Comparison of ENCODE assay signal across 1 cellular context in the genomic region with DNA sequence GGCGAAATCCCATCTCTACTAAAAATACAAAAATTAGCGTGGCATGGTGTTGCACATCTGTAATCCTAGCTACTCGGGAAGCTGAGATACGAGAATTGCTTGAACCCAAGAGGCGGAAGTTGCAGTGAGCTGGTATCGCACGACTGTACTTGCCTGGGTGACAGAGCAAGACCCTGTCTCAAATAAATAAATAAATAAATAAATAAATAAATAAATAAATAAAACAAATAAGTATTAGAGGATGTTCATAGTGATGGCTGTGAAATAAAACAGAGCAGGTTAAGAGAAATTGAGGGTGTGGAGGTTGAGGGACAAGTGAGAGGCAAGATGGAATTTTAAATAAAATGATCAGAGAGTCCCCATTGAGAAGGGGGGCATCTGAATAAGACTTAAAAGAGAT.
TF ChIP-seq lines count a peak whose summit lies in the region.

No MANE protein-coding gene starts in this region.

TF ChIP-seq in HEK293, 187 proteins besides CTCF, POLR2A, EP300 and RAD21 (continued from another document and continues in another):
- TF ChIP-seq, protein P1, sequence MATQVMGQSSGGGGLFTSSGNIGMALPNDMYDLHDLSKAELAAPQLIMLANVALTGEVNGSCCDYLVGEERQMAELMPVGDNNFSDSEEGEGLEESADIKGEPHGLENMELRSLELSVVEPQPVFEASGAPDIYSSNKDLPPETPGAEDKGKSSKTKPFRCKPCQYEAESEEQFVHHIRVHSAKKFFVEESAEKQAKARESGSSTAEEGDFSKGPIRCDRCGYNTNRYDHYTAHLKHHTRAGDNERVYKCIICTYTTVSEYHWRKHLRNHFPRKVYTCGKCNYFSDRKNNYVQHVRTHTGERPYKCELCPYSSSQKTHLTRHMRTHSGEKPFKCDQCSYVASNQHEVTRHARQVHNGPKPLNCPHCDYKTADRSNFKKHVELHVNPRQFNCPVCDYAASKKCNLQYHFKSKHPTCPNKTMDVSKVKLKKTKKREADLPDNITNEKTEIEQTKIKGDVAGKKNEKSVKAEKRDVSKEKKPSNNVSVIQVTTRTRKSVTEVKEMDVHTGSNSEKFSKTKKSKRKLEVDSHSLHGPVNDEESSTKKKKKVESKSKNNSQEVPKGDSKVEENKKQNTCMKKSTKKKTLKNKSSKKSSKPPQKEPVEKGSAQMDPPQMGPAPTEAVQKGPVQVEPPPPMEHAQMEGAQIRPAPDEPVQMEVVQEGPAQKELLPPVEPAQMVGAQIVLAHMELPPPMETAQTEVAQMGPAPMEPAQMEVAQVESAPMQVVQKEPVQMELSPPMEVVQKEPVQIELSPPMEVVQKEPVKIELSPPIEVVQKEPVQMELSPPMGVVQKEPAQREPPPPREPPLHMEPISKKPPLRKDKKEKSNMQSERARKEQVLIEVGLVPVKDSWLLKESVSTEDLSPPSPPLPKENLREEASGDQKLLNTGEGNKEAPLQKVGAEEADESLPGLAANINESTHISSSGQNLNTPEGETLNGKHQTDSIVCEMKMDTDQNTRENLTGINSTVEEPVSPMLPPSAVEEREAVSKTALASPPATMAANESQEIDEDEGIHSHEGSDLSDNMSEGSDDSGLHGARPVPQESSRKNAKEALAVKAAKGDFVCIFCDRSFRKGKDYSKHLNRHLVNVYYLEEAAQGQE (tag by site-specific recombination; IDR thresholded peaks at IDR 0.05), result peak; percentile 22; the same call in 1 of the 2 replicates
- peak; percentile 66 for TF ChIP-seq ZNF426 (tag by site-specific recombination; IDR thresholded peaks at IDR 0.05)
- TF ChIP-seq ZNF10 (tag by site-specific recombination; IDR thresholded peaks at IDR 0.05), result no peak
- TF ChIP-seq, protein P2, sequence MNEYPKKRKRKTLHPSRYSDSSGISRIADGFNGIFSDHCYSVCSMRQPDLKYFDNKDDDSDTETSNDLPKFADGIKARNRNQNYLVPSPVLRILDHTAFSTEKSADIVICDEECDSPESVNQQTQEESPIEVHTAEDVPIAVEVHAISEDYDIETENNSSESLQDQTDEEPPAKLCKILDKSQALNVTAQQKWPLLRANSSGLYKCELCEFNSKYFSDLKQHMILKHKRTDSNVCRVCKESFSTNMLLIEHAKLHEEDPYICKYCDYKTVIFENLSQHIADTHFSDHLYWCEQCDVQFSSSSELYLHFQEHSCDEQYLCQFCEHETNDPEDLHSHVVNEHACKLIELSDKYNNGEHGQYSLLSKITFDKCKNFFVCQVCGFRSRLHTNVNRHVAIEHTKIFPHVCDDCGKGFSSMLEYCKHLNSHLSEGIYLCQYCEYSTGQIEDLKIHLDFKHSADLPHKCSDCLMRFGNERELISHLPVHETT (tag by site-specific recombination; IDR thresholded peaks at IDR 0.05), result no peak
- 0 out of 2 replicates have a peak, but pooled peaks have one; percentile 29 for TF ChIP-seq ZNF664 (tag by site-specific recombination; IDR thresholded peaks at IDR 0.05)
- TF ChIP-seq ZBTB48 (tag by site-specific recombination; IDR thresholded peaks at IDR 0.05), result no peak
- no peak for TF ChIP-seq ZNF175 (tag by site-specific recombination; IDR thresholded peaks at IDR 0.05)
- peak; percentile 44; the same call in 1 of the 2 replicates for TF ChIP-seq ZNF266 (tag by site-specific recombination; IDR thresholded peaks at IDR 0.05; ENCODE audit: low read depth)
- no peak for TF ChIP-seq KLF8 (tag by site-specific recombination; IDR thresholded peaks at IDR 0.05)
- 0 out of 2 replicates have a peak, but pooled peaks have one; percentile 13 for TF ChIP-seq ZFP3 (tag by site-specific recombination; IDR thresholded peaks at IDR 0.05; ENCODE audit: low read depth)
- TF ChIP-seq ZNF155 (tag by site-specific recombination; IDR thresholded peaks at IDR 0.05), result no peak
- no peak for TF ChIP-seq ZNF350 (tag by site-specific recombination; IDR thresholded peaks at IDR 0.05)
- TF ChIP-seq, protein P3, sequence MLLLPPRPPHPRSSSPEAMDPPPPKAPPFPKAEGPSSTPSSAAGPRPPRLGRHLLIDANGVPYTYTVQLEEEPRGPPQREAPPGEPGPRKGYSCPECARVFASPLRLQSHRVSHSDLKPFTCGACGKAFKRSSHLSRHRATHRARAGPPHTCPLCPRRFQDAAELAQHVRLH (tag by site-specific recombination; IDR thresholded peaks at IDR 0.05), result no peak
- 0 out of 2 replicates have a peak, but pooled peaks have one; percentile 16 for TF ChIP-seq ZNF654 (tag by site-specific recombination; IDR thresholded peaks at IDR 0.05; ENCODE audit: low read depth)
- no peak for TF ChIP-seq KLF7 (tag by site-specific recombination; IDR thresholded peaks at IDR 0.05; ENCODE audit: borderline replicate concordance)
- TF ChIP-seq ZNF623 (tag by site-specific recombination; IDR thresholded peaks at IDR 0.05), result peak; percentile 61
- TF ChIP-seq ZFP37 (tag by site-specific recombination; IDR thresholded peaks at IDR 0.05), result no peak
- no peak for TF ChIP-seq ZBTB17 (tag by site-specific recombination; IDR thresholded peaks at IDR 0.05)
- TF ChIP-seq ZNF510 (tag by site-specific recombination; IDR thresholded peaks at IDR 0.05; ENCODE audit: insufficient replicate concordance), result peak; percentile 53
- TF ChIP-seq, protein P4, sequence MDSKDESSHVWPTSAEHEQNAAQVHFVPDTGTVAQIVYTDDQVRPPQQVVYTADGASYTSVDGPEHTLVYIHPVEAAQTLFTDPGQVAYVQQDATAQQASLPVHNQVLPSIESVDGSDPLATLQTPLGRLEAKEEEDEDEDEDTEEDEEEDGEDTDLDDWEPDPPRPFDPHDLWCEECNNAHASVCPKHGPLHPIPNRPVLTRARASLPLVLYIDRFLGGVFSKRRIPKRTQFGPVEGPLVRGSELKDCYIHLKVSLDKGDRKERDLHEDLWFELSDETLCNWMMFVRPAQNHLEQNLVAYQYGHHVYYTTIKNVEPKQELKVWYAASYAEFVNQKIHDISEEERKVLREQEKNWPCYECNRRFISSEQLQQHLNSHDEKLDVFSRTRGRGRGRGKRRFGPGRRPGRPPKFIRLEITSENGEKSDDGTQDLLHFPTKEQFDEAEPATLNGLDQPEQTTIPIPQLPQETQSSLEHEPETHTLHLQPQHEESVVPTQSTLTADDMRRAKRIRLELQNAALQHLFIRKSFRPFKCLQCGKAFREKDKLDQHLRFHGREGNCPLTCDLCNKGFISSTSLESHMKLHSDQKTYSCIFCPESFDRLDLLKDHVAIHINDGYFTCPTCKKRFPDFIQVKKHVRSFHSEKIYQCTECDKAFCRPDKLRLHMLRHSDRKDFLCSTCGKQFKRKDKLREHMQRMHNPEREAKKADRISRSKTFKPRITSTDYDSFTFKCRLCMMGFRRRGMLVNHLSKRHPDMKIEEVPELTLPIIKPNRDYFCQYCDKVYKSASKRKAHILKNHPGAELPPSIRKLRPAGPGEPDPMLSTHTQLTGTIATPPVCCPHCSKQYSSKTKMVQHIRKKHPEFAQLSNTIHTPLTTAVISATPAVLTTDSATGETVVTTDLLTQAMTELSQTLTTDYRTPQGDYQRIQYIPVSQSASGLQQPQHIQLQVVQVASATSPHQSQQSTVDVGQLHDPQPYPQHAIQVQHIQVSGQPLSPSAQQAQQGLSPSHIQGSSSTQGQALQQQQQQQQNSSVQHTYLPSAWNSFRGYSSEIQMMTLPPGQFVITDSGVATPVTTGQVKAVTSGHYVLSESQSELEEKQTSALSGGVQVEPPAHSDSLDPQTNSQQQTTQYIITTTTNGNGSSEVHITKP (tag by site-specific recombination; IDR thresholded peaks at IDR 0.05), result no peak
- TF ChIP-seq SP2 (tag by site-specific recombination; IDR thresholded peaks at IDR 0.05), result no peak
- peak; percentile 58 for TF ChIP-seq ZNF555 (tag by site-specific recombination; conservative IDR thresholded peaks at IDR 0.05)
- no peak for TF ChIP-seq ZNF660 (tag by site-specific recombination; IDR thresholded peaks at IDR 0.05)
- no peak for TF ChIP-seq ZNF596 (tag by site-specific recombination; IDR thresholded peaks at IDR 0.05)
- TF ChIP-seq, protein P5, sequence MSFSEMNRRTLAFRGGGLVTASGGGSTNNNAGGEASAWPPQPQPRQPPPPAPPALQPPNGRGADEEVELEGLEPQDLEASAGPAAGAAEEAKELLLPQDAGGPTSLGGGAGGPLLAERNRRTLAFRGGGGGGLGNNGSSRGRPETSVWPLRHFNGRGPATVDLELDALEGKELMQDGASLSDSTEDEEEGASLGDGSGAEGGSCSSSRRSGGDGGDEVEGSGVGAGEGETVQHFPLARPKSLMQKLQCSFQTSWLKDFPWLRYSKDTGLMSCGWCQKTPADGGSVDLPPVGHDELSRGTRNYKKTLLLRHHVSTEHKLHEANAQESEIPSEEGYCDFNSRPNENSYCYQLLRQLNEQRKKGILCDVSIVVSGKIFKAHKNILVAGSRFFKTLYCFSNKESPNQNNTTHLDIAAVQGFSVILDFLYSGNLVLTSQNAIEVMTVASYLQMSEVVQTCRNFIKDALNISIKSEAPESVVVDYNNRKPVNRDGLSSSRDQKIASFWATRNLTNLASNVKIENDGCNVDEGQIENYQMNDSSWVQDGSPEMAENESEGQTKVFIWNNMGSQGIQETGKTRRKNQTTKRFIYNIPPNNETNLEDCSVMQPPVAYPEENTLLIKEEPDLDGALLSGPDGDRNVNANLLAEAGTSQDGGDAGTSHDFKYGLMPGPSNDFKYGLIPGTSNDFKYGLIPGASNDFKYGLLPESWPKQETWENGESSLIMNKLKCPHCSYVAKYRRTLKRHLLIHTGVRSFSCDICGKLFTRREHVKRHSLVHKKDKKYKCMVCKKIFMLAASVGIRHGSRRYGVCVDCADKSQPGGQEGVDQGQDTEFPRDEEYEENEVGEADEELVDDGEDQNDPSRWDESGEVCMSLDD (tag by site-specific recombination; IDR thresholded peaks at IDR 0.05), result no peak
- TF ChIP-seq ZNF521 (tag by site-specific recombination; IDR thresholded peaks at IDR 0.05), result no peak
- TF ChIP-seq ZNF112 (tag by site-specific recombination; IDR thresholded peaks at IDR 0.05), result no peak
- no peak for TF ChIP-seq TSHZ1 (tag by site-specific recombination; IDR thresholded peaks at IDR 0.05; ENCODE audit: borderline replicate concordance)
- TF ChIP-seq, protein P6, sequence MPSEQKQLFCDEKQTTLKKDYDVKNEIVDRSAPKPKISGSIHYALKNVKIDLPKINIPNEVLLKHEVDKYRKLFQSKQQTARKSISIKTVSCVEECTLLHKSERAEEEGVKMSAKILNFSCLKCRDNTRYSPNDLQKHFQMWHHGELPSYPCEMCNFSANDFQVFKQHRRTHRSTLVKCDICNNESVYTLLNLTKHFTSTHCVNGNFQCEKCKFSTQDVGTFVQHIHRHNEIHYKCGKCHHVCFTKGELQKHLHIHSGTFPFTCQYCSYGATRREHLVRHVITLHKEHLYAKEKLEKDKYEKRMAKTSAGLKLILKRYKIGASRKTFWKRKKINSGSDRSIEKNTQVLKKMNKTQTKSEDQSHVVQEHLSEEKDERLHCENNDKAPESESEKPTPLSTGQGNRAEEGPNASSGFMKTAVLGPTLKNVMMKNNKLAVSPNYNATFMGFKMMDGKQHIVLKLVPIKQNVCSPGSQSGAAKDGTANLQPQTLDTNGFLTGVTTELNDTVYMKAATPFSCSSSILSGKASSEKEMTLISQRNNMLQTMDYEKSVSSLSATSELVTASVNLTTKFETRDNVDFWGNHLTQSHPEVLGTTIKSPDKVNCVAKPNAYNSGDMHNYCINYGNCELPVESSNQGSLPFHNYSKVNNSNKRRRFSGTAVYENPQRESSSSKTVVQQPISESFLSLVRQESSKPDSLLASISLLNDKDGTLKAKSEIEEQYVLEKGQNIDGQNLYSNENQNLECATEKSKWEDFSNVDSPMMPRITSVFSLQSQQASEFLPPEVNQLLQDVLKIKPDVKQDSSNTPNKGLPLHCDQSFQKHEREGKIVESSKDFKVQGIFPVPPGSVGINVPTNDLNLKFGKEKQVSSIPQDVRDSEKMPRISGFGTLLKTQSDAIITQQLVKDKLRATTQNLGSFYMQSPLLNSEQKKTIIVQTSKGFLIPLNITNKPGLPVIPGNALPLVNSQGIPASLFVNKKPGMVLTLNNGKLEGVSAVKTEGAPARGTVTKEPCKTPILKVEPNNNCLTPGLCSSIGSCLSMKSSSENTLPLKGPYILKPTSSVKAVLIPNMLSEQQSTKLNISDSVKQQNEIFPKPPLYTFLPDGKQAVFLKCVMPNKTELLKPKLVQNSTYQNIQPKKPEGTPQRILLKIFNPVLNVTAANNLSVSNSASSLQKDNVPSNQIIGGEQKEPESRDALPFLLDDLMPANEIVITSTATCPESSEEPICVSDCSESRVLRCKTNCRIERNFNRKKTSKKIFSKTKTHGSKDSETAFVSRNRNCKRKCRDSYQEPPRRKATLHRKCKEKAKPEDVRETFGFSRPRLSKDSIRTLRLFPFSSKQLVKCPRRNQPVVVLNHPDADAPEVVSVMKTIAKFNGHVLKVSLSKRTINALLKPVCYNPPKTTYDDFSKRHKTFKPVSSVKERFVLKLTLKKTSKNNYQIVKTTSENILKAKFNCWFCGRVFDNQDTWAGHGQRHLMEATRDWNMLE (tag by site-specific recombination; conservative IDR thresholded peaks at IDR 0.05; ENCODE audit: low read depth), result peak; percentile 82
- no peak for TF ChIP-seq ZNF777 (tag by site-specific recombination; IDR thresholded peaks at IDR 0.05; ENCODE audit: borderline replicate concordance)
- no peak for TF ChIP-seq ZNF416 (tag by site-specific recombination; IDR thresholded peaks at IDR 0.05)
- TF ChIP-seq ZNF585B (tag by site-specific recombination; IDR thresholded peaks at IDR 0.05), result no peak
- TF ChIP-seq, protein P7, sequence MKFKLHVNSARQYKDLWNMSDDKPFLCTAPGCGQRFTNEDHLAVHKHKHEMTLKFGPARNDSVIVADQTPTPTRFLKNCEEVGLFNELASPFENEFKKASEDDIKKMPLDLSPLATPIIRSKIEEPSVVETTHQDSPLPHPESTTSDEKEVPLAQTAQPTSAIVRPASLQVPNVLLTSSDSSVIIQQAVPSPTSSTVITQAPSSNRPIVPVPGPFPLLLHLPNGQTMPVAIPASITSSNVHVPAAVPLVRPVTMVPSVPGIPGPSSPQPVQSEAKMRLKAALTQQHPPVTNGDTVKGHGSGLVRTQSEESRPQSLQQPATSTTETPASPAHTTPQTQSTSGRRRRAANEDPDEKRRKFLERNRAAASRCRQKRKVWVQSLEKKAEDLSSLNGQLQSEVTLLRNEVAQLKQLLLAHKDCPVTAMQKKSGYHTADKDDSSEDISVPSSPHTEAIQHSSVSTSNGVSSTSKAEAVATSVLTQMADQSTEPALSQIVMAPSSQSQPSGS (tag by site-specific recombination; IDR thresholded peaks at IDR 0.05; ENCODE audit: low read depth), result no peak
- no peak for TF ChIP-seq ZBTB1 (tag by site-specific recombination; IDR thresholded peaks at IDR 0.05)
